Comparison of ENCODE assay signal across 8 cellular contexts in the genomic region with DNA sequence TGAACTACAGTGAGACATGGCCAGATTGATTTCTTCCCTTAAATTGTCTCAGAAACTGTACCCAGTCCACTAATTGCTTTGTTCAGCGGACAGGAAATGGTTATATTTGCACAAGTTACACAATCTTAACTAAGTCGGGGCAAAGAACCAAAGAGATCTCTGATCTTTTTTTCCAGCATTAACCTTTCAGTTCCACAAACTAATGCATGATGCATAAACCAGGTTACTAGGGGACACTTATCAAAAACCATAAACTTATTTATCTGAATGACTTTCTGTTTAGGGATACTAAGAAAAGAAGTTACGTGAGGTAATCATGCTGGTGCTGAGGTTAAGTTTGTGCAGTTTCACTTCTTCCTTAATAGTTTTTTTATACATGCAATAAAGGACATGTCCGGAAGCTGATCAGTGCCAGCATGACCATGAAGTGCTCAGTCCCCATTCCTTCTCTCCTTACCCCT. TPM values are rescaled to one million over a fixed set of nuclear protein-coding genes. Genes with fewer than 3 reads are reported as not detected.
A peak's percentile ranks its signal among the peaks of the same experiment; 100 is the strongest.
DNase-seq lines count a peak whose midpoint lies in the region; ATAC-seq and TF ChIP-seq lines count a peak whose summit lies in the region.

No MANE protein-coding gene starts in this region.

- H3K9me3 ChIP-seq in cardiac muscle cell (ENCODE audit: low read depth) (no peaks in the 10 kb centered on the region), tibial artery (no peaks in the 10 kb centered on the region)

- intact Hi-C loops in tibial artery (cut with DNase I; ENCODE audit: low total_unique reads): loop anchor here (10.0 kb wide), 1 partner anchor 63 kb away; no protein-coding TSS in a partner anchor

- peak; percentile 84 for DNase-seq in NOMO-1 treated with dmso at 0.1 percent for 144 hours (lab: John Stamatoyannopoulos, UW; ENCODE audit: unreplicated experiment)
- DNase-seq in cardiac muscle cell (ENCODE audit: low read depth in 1 of 2, low spot score in 1 of 2): peak in 1 of 2 donors; percentile 52
- DNase-seq in tibial artery: no peak
- no peak for DNase-seq in UCSD-AML1 (lab: John Stamatoyannopoulos, UW; ENCODE audit: unreplicated experiment)
- no peak for DNase-seq in middle frontal gyrus (ENCODE audit: extremely low spot score, low spot score)
- no peak for DNase-seq in COLO829 (ENCODE audit: low spot score)

- H3K36me3 ChIP-seq in cardiac muscle cell (no peaks in the 10 kb centered on the region), tibial artery (peaks cover 0 to 5% (median 0%) of the 10 kb centered on the region in 3 donors)

- peak; percentile 93 for ATAC-seq in GM18511 (IDR thresholded peaks at IDR 0.05; ENCODE audit: unreplicated experiment)
- ATAC-seq in HG02678 (IDR thresholded peaks at IDR 0.05; ENCODE audit: unreplicated experiment): peak; percentile 88

- H3K27me3 ChIP-seq in cardiac muscle cell: no peaks in the 10 kb centered on the region
- no peaks in the 10 kb centered on the region for H3K27me3 ChIP-seq in tibial artery

- H3K27ac ChIP-seq in cardiac muscle cell: peak overlapping the region; percentile 49
- peak overlapping the region; percentile 32 to 55 for H3K27ac ChIP-seq in tibial artery

- H3K4me1 ChIP-seq in cardiac muscle cell (ENCODE audit: low read depth): peaks cover 10% of the 10 kb centered on the region
- H3K4me1 ChIP-seq in tibial artery: peaks cover 0 to 99% (median 49%) of the 10 kb centered on the region in 4 donors

- H3K4me3 ChIP-seq in cardiac muscle cell (no peak overlapping the region), tibial artery (peak overlapping the region; percentile 15 to 30)

- TF ChIP-seq CTCF in cardiac muscle cell (IDR thresholded peaks at IDR 0.05; ENCODE audit: low read depth, low read length) (no peak), tibial artery (IDR thresholded peaks at IDR 0.05) (no peak)

RNA-seq across cellular contexts. Expression of a gene that starts 22.4 kb away (rescaled TPM):
- total RNA-seq in cardiac muscle cell: 56.8 and 62.3 TPM in 2 replicates
- 52.2 and 55.2 TPM in 2 replicates for polyA plus RNA-seq in cardiac muscle cell
